ENCODE assay signal across 9 cellular contexts in genomic region chr10:69181433-69181832, GRCh38. TPM values are rescaled to one million over a fixed set of nuclear protein-coding genes. Genes with fewer than 3 reads are reported as not detected.
DNase-seq lines count a peak whose midpoint lies in the region; ATAC-seq and TF ChIP-seq lines count a peak whose summit lies in the region.
"Had no signal": no experiment of that assay in that cellular context is flagged by ENCODE, and none has a peak within 500 bp of the region (broad histone marks: within the 10 kb centered on the region; RNA-seq: fewer than 3 reads in every experiment).

No MANE protein-coding gene starts in this region.

- peak overlapping the region; percentile 38 for H3K4me2 ChIP-seq in IMR-90 (ENCODE audit: low read depth, low read length)

- peaks cover 41% of the 10 kb centered on the region for H3K36me3 Mint-ChIP-seq in central memory CD8-positive, alpha-beta T cell (ENCODE audit: insufficient read depth)

- no peak for TF ChIP-seq POLR2A in IMR-90 (IDR thresholded peaks at IDR 0.05; ENCODE audit: low read depth, low read length)

- dilution Hi-C loops in IMR-90 (cut with HindIII; ENCODE audit: low sequenced_read_pairs, unreplicated experiment): no loop called here

- H3K14ac ChIP-seq in IMR-90 (replicated peaks; ENCODE audit: low read depth, low read length): no peak overlapping the region

- H3K9me3 ChIP-seq in IMR-90 (ENCODE audit: control insufficient read depth, insufficient read depth, low read length): no peaks in the 10 kb centered on the region
- H3K9me3 ChIP-seq in muscle layer of duodenum (ENCODE audit: control insufficient read depth in 1 of 2, low read length in 2 of 2): no peaks in the 10 kb centered on the region

- no peak overlapping the region for H4K5ac ChIP-seq in IMR-90 (ENCODE audit: low read depth, low read length)

- intact Hi-C loops in IMR-90 (cut with micrococcal nuclease): no loop called here

- no peak for TF ChIP-seq RAD21 in IMR-90 (IDR thresholded peaks at IDR 0.05; ENCODE audit: low read length)

- no peak overlapping the region for H4K8ac ChIP-seq in IMR-90 (ENCODE audit: low read depth in 2 of 2, low read length in 2 of 2)

- H3K36me3 ChIP-seq in IMR-90 (ENCODE audit: control insufficient read depth, insufficient read depth, low read length): peaks cover 7% of the 10 kb centered on the region
- H3K36me3 ChIP-seq in muscle layer of duodenum (ENCODE audit: control insufficient read depth in 1 of 2, insufficient read depth in 2 of 2, low read length in 2 of 2): peaks cover 2 to 14% of the 10 kb centered on the region in 2 donors

- no peak overlapping the region for H3K23ac ChIP-seq in IMR-90 (ENCODE audit: low read depth, low read length)

- no peak overlapping the region for H2BK5ac ChIP-seq in IMR-90 (ENCODE audit: low read depth, low read length, poor library complexity, severe bottlenecking)

- H3K9me1 ChIP-seq in IMR-90 (ENCODE audit: insufficient read depth, low read length): peaks cover 4% of the 10 kb centered on the region

- no TSS peak for BruUV-seq in IMR-90 (replicated peaks; lab: Mats Ljungman, UMichigan)

- H3K79me1 ChIP-seq in IMR-90 (ENCODE audit: low read depth in 1 of 2, low read length in 2 of 2): peaks cover 5 to 36% of the 10 kb centered on the region in 2 experiments

- H3K4me1 Mint-ChIP-seq in central memory CD8-positive, alpha-beta T cell: peaks cover 53% of the 10 kb centered on the region

- H2BK15ac ChIP-seq in IMR-90 (ENCODE audit: low read depth, low read length): no peak overlapping the region

- no peak for DNase-seq in AG09309 (ENCODE audit: low read depth)
- DNase-seq in IMR-90: no peak
- no peak for DNase-seq in central memory CD8-positive, alpha-beta T cell (ENCODE audit: low spot score in 2 of 2)
- no peak for DNase-seq in iPS-NIHi11 (ENCODE audit: low spot score)
- no peak for DNase-seq in GM13976 (ENCODE audit: low spot score)
- DNase-seq in GM10266 (ENCODE audit: extremely low spot score): no peak
- DNase-seq: stimulated activated CD4-positive, alpha-beta T cell treated with anti-CD3 and anti-CD28 coated beads, Interleukin-12 subunit alpha, Interleukin-12 subunit beta, amount 100 ng/mL, for 4 hours had no signal

- peak overlapping the region; percentile 90 for H3K4me3 Mint-ChIP-seq in central memory CD8-positive, alpha-beta T cell

- no peak overlapping the region for H2BK120ac ChIP-seq in IMR-90 (ENCODE audit: low read depth, low read length)

- no peak overlapping the region for H3K9ac ChIP-seq in IMR-90 (ENCODE audit: low read depth, low read length)

- H2AK9ac ChIP-seq in IMR-90 (replicated peaks; ENCODE audit: low read depth, low read length, poor library complexity): no peak overlapping the region

- POLR2A ChIA-PET in IMR-90 (lab: Charles Lee; ENCODE audit: unreplicated experiment): no interaction called here

- TF ChIP-seq CTCF in AG09309 (IDR thresholded peaks at IDR 0.05; ENCODE audit: control insufficient read depth, insufficient read depth, low read depth, low read length, missing control alignments): no peak
- TF ChIP-seq CTCF in IMR-90 (conservative IDR thresholded peaks at IDR 0.05; ENCODE audit: low read depth, low read length): no peak
- no peak for TF ChIP-seq CTCF in GM13976 (IDR thresholded peaks at IDR 0.05; ENCODE audit: borderline replicate concordance, control extremely low read depth, extremely low read depth, insufficient read depth, missing control alignments)
- no peak for TF ChIP-seq CTCF in GM10266 (IDR thresholded peaks at IDR 0.05; ENCODE audit: control insufficient read depth, insufficient read depth, low read depth, missing control alignments)

- no peak overlapping the region for H3K27ac ChIP-seq in IMR-90 (ENCODE audit: insufficient read depth, low read length)
- no peak overlapping the region for H3K27ac ChIP-seq in muscle layer of duodenum (ENCODE audit: low read length)

- in situ Hi-C loops in IMR-90 (cut with MboI; ENCODE audit: low sequenced_read_pairs): no loop called here
- in situ Hi-C loops in GM13976 (cut with MboI; ENCODE audit: low sequenced_read_pairs, unreplicated experiment): no loop called here

- CTCF ChIA-PET in IMR-90 (lab: Yijun Ruan, JAX): no interaction called here

- ATAC-seq in IMR-90 (ENCODE audit: low read depth): no peak
- ATAC-seq in central memory CD8-positive, alpha-beta T cell (replicated peaks; ENCODE audit: extremely low read depth, poor library complexity, severe bottlenecking): no peak
- no peak for ATAC-seq in HG02588 (IDR thresholded peaks at IDR 0.05; ENCODE audit: unreplicated experiment)

- no peak overlapping the region for H3K56ac ChIP-seq in IMR-90 (ENCODE audit: extremely low read depth, insufficient read depth, low read length)

- H3K18ac ChIP-seq in IMR-90 (ENCODE audit: low read depth, low read length): no peak overlapping the region

- no peaks in the 10 kb centered on the region for H3K27me3 Mint-ChIP-seq in central memory CD8-positive, alpha-beta T cell

- H2AFZ ChIP-seq in IMR-90 (replicated peaks; ENCODE audit: low read length, poor library complexity): no peak overlapping the region

- H4K91ac ChIP-seq in IMR-90 (ENCODE audit: insufficient read depth, low read depth, low read length): no peak overlapping the region

- no peak overlapping the region for H2BK20ac ChIP-seq in IMR-90 (ENCODE audit: low read depth, low read length)

- H3K4me1 ChIP-seq in IMR-90 (ENCODE audit: control insufficient read depth, insufficient read depth, low read length) (peaks cover 2% of the 10 kb centered on the region; the same call in 1 of the 2 replicates), muscle layer of duodenum (ENCODE audit: control insufficient read depth in 1 of 2, insufficient read depth in 2 of 2, low read length in 2 of 2) (peaks cover 11 to 30% of the 10 kb centered on the region in 2 donors)

- peak overlapping the region; percentile 96 for H3K4me3 ChIP-seq in AG09309 (ENCODE audit: control insufficient read depth, low read depth, low read length)
- peak overlapping the region; percentile 76; the same call in 1 of the 2 replicates for H3K4me3 ChIP-seq in IMR-90 (ENCODE audit: insufficient read depth, low read depth, low read length)
- peak overlapping the region; percentile 99 to 100 for H3K4me3 ChIP-seq in muscle layer of duodenum (ENCODE audit: low read depth in 1 of 2, low read length in 2 of 2)

- H4K20me1 ChIP-seq in IMR-90 (ENCODE audit: insufficient read depth, low read length): no peaks in the 10 kb centered on the region; the same call in 1 of the 2 replicates

- H2AK5ac ChIP-seq in IMR-90 (ENCODE audit: low read depth, low read length): no peak overlapping the region

- no peak overlapping the region for H3K4ac ChIP-seq in IMR-90 (ENCODE audit: low read depth, low read length)

- peak overlapping the region; percentile 100 for H3K27ac Mint-ChIP-seq in central memory CD8-positive, alpha-beta T cell (ENCODE audit: low read depth)

- H3K9me3 Mint-ChIP-seq in central memory CD8-positive, alpha-beta T cell: no peaks in the 10 kb centered on the region

- WGBS in IMR-90 (ENCODE audit: extremely low coverage in 2 of 2, insufficient read length in 1 of 2), 2 experiments: no CpG with 5 or more reads among the region's 1 CpG

- H3K27me3 ChIP-seq in IMR-90 (ENCODE audit: control insufficient read depth, insufficient read depth, low read length) (no peaks in the 10 kb centered on the region), muscle layer of duodenum (ENCODE audit: low read depth, low read length) (no peaks in the 10 kb centered on the region)

TF ChIP-seq in IMR-90, 13 proteins besides CTCF, POLR2A, EP300 and RAD21 (continues in another document):
- no peak for TF ChIP-seq MAZ (IDR thresholded peaks at IDR 0.05; ENCODE audit: borderline replicate concordance, low read depth, low read length)
- no peak for TF ChIP-seq MXI1 (IDR thresholded peaks at IDR 0.05; ENCODE audit: borderline replicate concordance, low read depth, low read length)
- no peak for TF ChIP-seq FOS (IDR thresholded peaks at IDR 0.05; ENCODE audit: low read depth, low read length)
- no peak for TF ChIP-seq NFE2L2 (IDR thresholded peaks at IDR 0.05; ENCODE audit: low read depth, low read length)
- TF ChIP-seq USF2 (IDR thresholded peaks at IDR 0.05; ENCODE audit: low read depth, low read length): no peak
- no peak for TF ChIP-seq CHD1 (IDR thresholded peaks at IDR 0.05; ENCODE audit: low read depth, low read length)
- no peak for TF ChIP-seq RCOR1 (IDR thresholded peaks at IDR 0.05; ENCODE audit: insufficient replicate concordance, low read length)
- TF ChIP-seq CEBPB (IDR thresholded peaks at IDR 0.05; ENCODE audit: low read depth, low read length): no peak
- TF ChIP-seq ELK1 (IDR thresholded peaks at IDR 0.05; ENCODE audit: borderline replicate concordance, low read depth, low read length): no peak
- TF ChIP-seq RFX5 (IDR thresholded peaks at IDR 0.05; ENCODE audit: low read depth, low read length): no peak

RNA-seq across cellular contexts. Expression of gene SUPV3L1, which starts 1.4 kb away (rescaled TPM):
- 22.5 and 24.4 TPM in 2 replicates for total RNA-seq in IMR-90 (2012; rRNA removed)
- 22.1 and 26.5 TPM in 2 replicates for polyA plus RNA-seq in IMR-90 (2012; rRNA removed)
- polyA plus RNA-seq in IMR-90 (2012; cell fraction: cytosol; rRNA removed): 5.2 and 16.7 TPM in 2 replicates
- polyA plus RNA-seq in IMR-90 (2012; cell fraction: nucleus; rRNA removed; ENCODE audit: low replicate concordance): 6.3 and 58.5 TPM in 2 replicates

RNA-seq across cellular contexts. Expression of gene HKDC1, which starts 38.7 kb away (rescaled TPM):
- under 0.01 TPM in 1 of 2 replicates, not detected in the other for total RNA-seq in IMR-90 (2012; rRNA removed)
- polyA plus RNA-seq in IMR-90 (2012; rRNA removed): 0.03 and 0.07 TPM in 2 replicates
- 0.12 TPM in 1 of 2 replicates, not detected in the other for polyA plus RNA-seq in IMR-90 (2012; cell fraction: cytosol; rRNA removed)
- polyA plus RNA-seq in IMR-90 (2012; cell fraction: nucleus; rRNA removed; ENCODE audit: low replicate concordance): 0.10 and 0.11 TPM in 2 replicates

RNA-seq across cellular contexts. Expression of gene VPS26A, which starts 57.5 kb away (rescaled TPM):
- 7.2 and 24.7 TPM in 2 replicates for total RNA-seq in IMR-90 (2012; rRNA removed)
- polyA plus RNA-seq in IMR-90 (2012; rRNA removed): 12.9 and 18.7 TPM in 2 replicates
- 1.2 and 1.4 TPM in 2 replicates for polyA plus RNA-seq in IMR-90 (2012; cell fraction: cytosol; rRNA removed)
- polyA plus RNA-seq in IMR-90 (2012; cell fraction: nucleus; rRNA removed; ENCODE audit: low replicate concordance): 0.28 and 5.0 TPM in 2 replicates
